14 cellular contexts compared by ENCODE assay signal in the genomic region with DNA sequence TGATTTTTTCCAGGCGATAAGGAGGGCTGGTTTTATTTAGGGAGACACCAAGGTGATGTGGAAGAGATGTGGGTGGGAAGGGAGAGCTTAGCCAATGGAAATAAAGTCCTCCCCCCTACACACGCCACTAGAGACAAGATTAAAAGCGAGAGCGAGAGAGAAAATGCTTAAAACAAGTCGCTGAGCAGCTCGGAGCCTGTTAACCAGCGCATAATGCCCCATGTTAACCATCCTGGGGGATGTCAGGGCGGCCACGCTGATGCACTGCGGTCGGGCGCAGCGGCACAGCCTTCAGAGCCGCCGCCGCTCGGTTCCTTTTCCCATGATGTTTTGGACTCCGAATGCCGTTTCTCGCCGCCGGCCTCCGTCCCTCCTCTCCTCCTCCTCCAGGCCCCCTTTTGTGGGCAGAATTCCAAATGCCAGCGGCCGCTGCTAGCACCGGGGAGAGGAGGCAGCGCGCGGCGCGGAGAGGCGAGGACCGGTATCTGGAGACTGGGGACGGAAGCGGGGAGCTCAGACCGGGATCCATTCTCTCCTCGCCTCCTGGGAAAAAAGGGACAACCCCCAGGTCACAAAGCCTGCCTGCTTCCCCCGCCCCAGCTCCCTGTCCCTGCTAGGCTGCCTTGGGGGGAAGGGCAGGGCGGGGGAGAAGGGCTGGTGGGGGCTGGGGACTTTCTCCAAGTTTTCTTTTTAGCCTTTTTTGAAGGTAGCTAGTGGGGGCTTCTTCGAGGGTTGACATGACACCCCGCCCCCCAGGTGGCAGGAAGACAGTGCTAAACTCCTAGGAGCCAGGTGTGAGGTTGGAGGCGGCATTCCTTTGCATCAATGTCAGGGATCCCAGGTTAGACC.
DNase-seq lines count a peak whose midpoint lies in the region; ATAC-seq, FAIRE-seq and TF ChIP-seq lines count a peak whose summit lies in the region.
"Had no signal": no experiment of that assay in that cellular context is flagged by ENCODE, and none has a peak within 500 bp of the region (broad histone marks: within the 10 kb centered on the region; RNA-seq: fewer than 3 reads in every experiment).

No MANE protein-coding gene starts in this region.

- no peak overlapping the region for H3K23ac ChIP-seq in H1 (ENCODE audit: insufficient read length)

- peaks cover 10% of the 10 kb centered on the region for H3K23me2 ChIP-seq in H1 (ENCODE audit: low read depth, low read length)

- H3K4me2 ChIP-seq in H1 (ENCODE audit: insufficient read depth in 1 of 2, low read depth in 2 of 2, low read length in 2 of 2), result peak overlapping the region; percentile 82 to 96

- peaks cover 8% of the 10 kb centered on the region for H3K4me1 ChIP-seq in left ventricle myocardium inferior
- H3K4me1 ChIP-seq in H1 (replicated peaks in 1 of 4; ENCODE audit: control insufficient read depth in 3 of 4, insufficient read depth in 4 of 4, low read length in 3 of 4), result peaks cover 19 to 40% (median 27%) of the 10 kb centered on the region in 4 experiments
- H3K4me1 ChIP-seq in upper lobe of right lung, result no peaks in the 10 kb centered on the region

- H3K27me3 ChIP-seq in left ventricle myocardium inferior (ENCODE audit: low read depth) (peaks cover 97% of the 10 kb centered on the region), H1 (replicated peaks in 1 of 4; ENCODE audit: control insufficient read depth in 3 of 4, extremely low read depth in 1 of 4, insufficient read depth in 3 of 4, low read length in 3 of 4) (peaks cover 0 to 15% (median 12%) of the 10 kb centered on the region in 4 experiments; a peak in 3 of 7 replicates), upper lobe of right lung (peaks cover 64% of the 10 kb centered on the region)

- H3K18ac ChIP-seq in H1 (ENCODE audit: extremely low read depth, low read length), result peak overlapping the region; percentile 92

- no peak overlapping the region for H3K27ac ChIP-seq in left ventricle myocardium inferior (replicated peaks)
- H3K27ac ChIP-seq in H1 (ENCODE audit: low read depth, low read length), result peak overlapping the region; percentile 82
- no peak overlapping the region for H3K27ac ChIP-seq in upper lobe of right lung
- H3K27ac ChIP-seq: HL-60 had no signal

- DNase-seq in left ventricle myocardium inferior (no peak), cardiac septum (ENCODE audit: low spot score) (no peak), H1 (ENCODE audit: low read depth in 1 of 2, low spot score in 2 of 2) (peak in 1 of 2 experiments; percentile 79), left kidney (ENCODE audit: low read depth, low spot score) (peak; percentile 61), upper lobe of right lung (peak; percentile 59), RKO (ENCODE audit: low spot score) (no peak), natural killer cell (no peak)
- DNase-seq: activated naive CD4-positive, alpha-beta T cell treated with anti-CD3 and anti-CD28 coated beads, Interleukin-2, amount 10 ng/mL, durations not matched to agents 7 days and 5 days; COR-L47; mammary epithelial cell; NCI-H2171 had no signal

- H2AFZ ChIP-seq in H1 (ENCODE audit: low read length), result 0 out of 2 replicates have a peak overlapping the region, but pooled peaks have one; percentile 43

- no peak overlapping the region; the same call in 1 of the 2 replicates for H2BK15ac ChIP-seq in H1 (ENCODE audit: low read length)

- peak overlapping the region; percentile 21 for H3K14ac ChIP-seq in H1 (ENCODE audit: insufficient read length)

- H2AK5ac ChIP-seq in H1 (ENCODE audit: low read depth, low read length), result 0 out of 2 replicates have a peak overlapping the region, but pooled peaks have one; percentile 57

- peak overlapping the region; percentile 88; the same call in 1 of the 2 replicates for H4K8ac ChIP-seq in H1 (ENCODE audit: extremely low read depth, insufficient read depth, low read length)

- 1% methylated on average over 28 of the region's 42 CpGs; no CpG with 5 or more reads in 1 of the 2 experiments for WGBS in H1 (ENCODE audit: extremely low coverage in 1 of 2, insufficient coverage in 1 of 2, insufficient read length in 1 of 2, insufficient replicate concordance in 2 of 2, low coverage in 1 of 2, low lambda C conversion rate in 2 of 2, missing lambda C conversion rate in 1 of 2), 2 experiments

- peaks cover 11 to 12% of the 10 kb centered on the region in 2 donors for H3K4me1 Mint-ChIP-seq in natural killer cell

- H3K9me3 ChIP-seq in left ventricle myocardium inferior (replicated peaks) (no peaks in the 10 kb centered on the region), H1 (ENCODE audit: insufficient read depth in 2 of 2, low read depth in 1 of 2, low read length in 1 of 2) (no peaks in the 10 kb centered on the region), upper lobe of right lung (no peaks in the 10 kb centered on the region)

- peak overlapping the region; percentile 73 for H4K5ac ChIP-seq in H1 (ENCODE audit: insufficient read length, low read depth, low read length)

- peak overlapping the region; percentile 70 for H3K4ac ChIP-seq in H1 (replicated peaks; ENCODE audit: insufficient read length, low read depth, low read length)

- CTCF ChIA-PET in H1 (lab: Charles Lee; ENCODE audit: partially characterized antibody), result interaction anchor here (1.0 to 8.1 kb wide), 15 partner anchors 8 to 431 kb away, joined by 3 to 77 read pairs (median 8); no protein-coding TSS in a partner anchor

- peak overlapping the region; percentile 84 for H2BK120ac ChIP-seq in H1 (replicated peaks; ENCODE audit: low read depth, low read length)

- H2BK12ac ChIP-seq in H1 (ENCODE audit: low read depth, low read length), result peak overlapping the region; percentile 100

- peak overlapping the region; percentile 43 for H3K56ac ChIP-seq in H1 (replicated peaks; ENCODE audit: insufficient read length, low read depth, low read length)

- no peak for TF ChIP-seq EP300 in H1 (IDR thresholded peaks at IDR 0.05; ENCODE audit: borderline replicate concordance in 1 of 2, low read depth in 2 of 2, low read length in 2 of 2)

- no peak for ATAC-seq in upper lobe of right lung
- ATAC-seq in HG03045 (IDR thresholded peaks at IDR 0.05; ENCODE audit: unreplicated experiment), result no peak
- ATAC-seq in natural killer cell, result no peak

- no peak overlapping the region for H3K27ac Mint-ChIP-seq in natural killer cell
- H3K27ac Mint-ChIP-seq: activated naive CD4-positive, alpha-beta T cell treated with anti-CD3 and anti-CD28 coated beads, Interleukin-2, amount 10 ng/mL, durations not matched to agents 7 days and 5 days had no signal

- peaks cover 60 to 83% of the 10 kb centered on the region in 2 donors for H3K27me3 Mint-ChIP-seq in natural killer cell (ENCODE audit: low read depth in 2 of 2)

- H4K20me1 ChIP-seq in H1 (replicated peaks in 1 of 2; ENCODE audit: control insufficient read depth in 1 of 2, insufficient read depth in 2 of 2, low read length in 2 of 2), result no peaks in the 10 kb centered on the region

- no peak for FAIRE-seq in H1 (lab: Jason Lieb, UNC)

- H3K9me3 Mint-ChIP-seq in natural killer cell, result no peaks in the 10 kb centered on the region
- H3K9me3 Mint-ChIP-seq: activated naive CD4-positive, alpha-beta T cell treated with anti-CD3 and anti-CD28 coated beads, Interleukin-2, amount 10 ng/mL, durations not matched to agents 7 days and 5 days; central memory CD8-positive, alpha-beta T cell had no signal

- peak overlapping the region; percentile 94 for H2BK5ac ChIP-seq in H1 (ENCODE audit: low read depth, low read length)

- TF ChIP-seq CTCF in left ventricle myocardium inferior (IDR thresholded peaks at IDR 0.05; ENCODE audit: borderline replicate concordance) (no peak), H1 (IDR thresholded peaks at IDR 0.05; ENCODE audit: control extremely low read depth in 1 of 3, insufficient read depth in 1 of 3, low read depth in 1 of 3, low read length in 3 of 3) (no peak), upper lobe of right lung (IDR thresholded peaks at IDR 0.05) (no peak), natural killer cell (IDR thresholded peaks at IDR 0.05) (no peak)

- intact Hi-C loops in left ventricle myocardium inferior (cut with micrococcal nuclease) (no loop called here), cardiac septum (cut with DNase I) (no loop called here), upper lobe of right lung (cut with DNase I) (no loop called here), natural killer cell (cut with micrococcal nuclease) (no loop called here)

- TF ChIP-seq POLR2A in H1 (IDR thresholded peaks at IDR 0.05; ENCODE audit: control extremely low read depth in 1 of 2, low read depth in 2 of 2, low read length in 2 of 2), result peak in 1 of 2 experiments; percentile 81; a peak in 2 of 3 replicates

- peak overlapping the region; percentile 94 for H4K91ac ChIP-seq in H1 (replicated peaks; ENCODE audit: insufficient read length, low read length)

- TF ChIP-seq RAD21 in H1 (IDR thresholded peaks at IDR 0.05 in 1 of 2, conservative IDR thresholded peaks at IDR 0.05 in 1 of 2; ENCODE audit: low read depth in 2 of 2, low read length in 2 of 2), result no peak

- peaks cover 2% of the 10 kb centered on the region; the same call in 1 of the 2 replicates for H3K79me1 ChIP-seq in H1 (ENCODE audit: low read depth, low read length)

- no peak overlapping the region for H3K4me3 Mint-ChIP-seq in natural killer cell
- H3K4me3 Mint-ChIP-seq: activated naive CD4-positive, alpha-beta T cell treated with anti-CD3 and anti-CD28 coated beads, Interleukin-2, amount 10 ng/mL, durations not matched to agents 7 days and 5 days; central memory CD8-positive, alpha-beta T cell had no signal

- POLR2A ChIA-PET in H1 (lab: Charles Lee; ENCODE audit: partially characterized antibody), result interaction anchor here (0.7 to 5.9 kb wide), 14 partner anchors 9 to 409 kb away, joined by 3 to 36 read pairs (median 5); no protein-coding TSS in a partner anchor

- H3K36me3 ChIP-seq in left ventricle myocardium inferior, result no peaks in the 10 kb centered on the region
- no peaks in the 10 kb centered on the region for H3K36me3 ChIP-seq in H1 (ENCODE audit: control insufficient read depth in 2 of 4, insufficient read depth in 4 of 4, low read length in 3 of 4)
- no peaks in the 10 kb centered on the region for H3K36me3 ChIP-seq in upper lobe of right lung

- peak overlapping the region; percentile 2 to 74 (median 66); a peak in 6 of 7 replicates for H3K9ac ChIP-seq in H1 (replicated peaks in 1 of 4; ENCODE audit: extremely low read depth in 1 of 4, low read depth in 3 of 4, low read length in 3 of 4)

- H3K79me2 ChIP-seq in H1 (ENCODE audit: control insufficient read depth in 1 of 2, insufficient read depth in 2 of 2, low read length in 2 of 2), result no peaks in the 10 kb centered on the region

- H3K4me3 ChIP-seq in left ventricle myocardium inferior, result peak overlapping the region; percentile 9
- H3K4me3 ChIP-seq in H1 (ENCODE audit: extremely low read depth in 1 of 4, insufficient read depth in 2 of 4, low read depth in 3 of 4, low read length in 4 of 4), result peak overlapping the region; percentile 41 to 66 (median 52)
- no peak overlapping the region for H3K4me3 ChIP-seq in upper lobe of right lung

- H2BK20ac ChIP-seq in H1 (ENCODE audit: low read length), result peak overlapping the region; percentile 98; the same call in 1 of the 2 replicates

- no peaks in the 10 kb centered on the region for H3K36me3 Mint-ChIP-seq in natural killer cell
- H3K36me3 Mint-ChIP-seq: activated naive CD4-positive, alpha-beta T cell treated with anti-CD3 and anti-CD28 coated beads, Interleukin-2, amount 10 ng/mL, durations not matched to agents 7 days and 5 days had no signal

TF ChIP-seq in H1, 55 proteins besides CTCF, POLR2A, EP300 and RAD21 (continues in another document):
- no peak for TF ChIP-seq FOSL1 (IDR thresholded peaks at IDR 0.05; ENCODE audit: insufficient read depth, low read depth, low read length)

Comparison
In these comparisons a context has a peak if more than half of its experiments do, and no peak if none do; other contexts are left out.
1. DNase-seq: peak in left kidney (single experiment) and upper lobe of right lung (single experiment); none in left ventricle myocardium inferior (single experiment), cardiac septum (single experiment), RKO (single experiment) and natural killer cell (single experiment).